Comparison of ENCODE assay signal across 9 cellular contexts in the genomic region with DNA sequence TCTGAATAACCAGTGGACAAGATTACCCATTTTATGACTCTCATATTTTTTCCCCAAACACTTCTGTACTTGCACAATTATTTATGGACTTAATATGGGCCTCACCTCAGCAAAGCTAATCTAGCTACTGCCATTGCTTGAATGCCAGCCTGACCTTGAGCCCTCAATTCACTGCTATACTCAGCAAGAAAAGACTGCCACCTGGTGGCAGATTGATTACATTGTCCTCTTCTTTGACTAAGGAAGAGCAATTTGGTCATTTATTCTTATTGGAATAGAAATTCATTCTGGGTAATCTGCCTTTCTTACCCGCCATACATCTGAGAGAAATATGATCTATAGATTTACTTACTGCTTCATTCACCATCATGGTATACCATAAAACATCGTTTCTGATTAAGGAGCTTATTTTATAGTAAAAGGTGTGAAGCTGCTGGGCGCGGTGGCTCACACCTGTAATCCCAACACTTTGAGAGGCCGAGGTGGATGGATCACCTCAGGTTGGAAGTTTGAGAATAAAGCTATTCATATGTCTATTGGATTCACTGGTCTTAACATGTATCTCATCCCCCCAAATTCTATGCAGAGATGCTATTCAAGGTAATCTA. TPM values are rescaled to one million over a fixed set of nuclear protein-coding genes. Genes with fewer than 3 reads are reported as not detected.
DNase-seq lines count a peak whose midpoint lies in the region; ATAC-seq, FAIRE-seq and TF ChIP-seq lines count a peak whose summit lies in the region.
"Had no signal": no experiment of that assay in that cellular context is flagged by ENCODE, and none has a peak within 500 bp of the region (broad histone marks: within the 10 kb centered on the region; RNA-seq: fewer than 3 reads in every experiment).

No MANE protein-coding gene starts in this region.

- H3K36me3 ChIP-seq in hepatocyte (replicated peaks; ENCODE audit: insufficient read depth, low read depth) = no peaks in the 10 kb centered on the region
- H3K36me3 ChIP-seq in small intestine (ENCODE audit: control insufficient read depth in 2 of 2, insufficient read depth in 2 of 2, low read length in 2 of 2) = no peaks in the 10 kb centered on the region

- H3K36me3 Mint-ChIP-seq in HFFc6 (ENCODE audit: low read depth) = no peaks in the 10 kb centered on the region

- no peaks in the 10 kb centered on the region for H3K4me1 ChIP-seq in hepatocyte (ENCODE audit: insufficient read depth)
- no peaks in the 10 kb centered on the region for H3K4me1 ChIP-seq in small intestine (ENCODE audit: control insufficient read depth in 2 of 2, insufficient read depth in 1 of 2, low read depth in 1 of 2, low read length in 1 of 2)

- no peak overlapping the region for H3K4me3 Mint-ChIP-seq in HFFc6

- H3K4me3 ChIP-seq in hepatocyte (no peak overlapping the region), small intestine (ENCODE audit: low read depth in 1 of 2, low read length in 2 of 2) (no peak overlapping the region)
- H3K4me3 ChIP-seq: skin epidermis had no signal

- 59% methylated on average over 5 of the region's 5 CpGs for WGBS in hepatocyte (ENCODE audit: low lambda C conversion rate, missing lambda C conversion rate)
- WGBS in small intestine, 3 donors = 54 to 61% (median 57%) methylated on average over 5 of the region's 5 CpGs

- no peaks in the 10 kb centered on the region for H3K9me3 Mint-ChIP-seq in HFFc6

- ATAC-seq in HG03095 (IDR thresholded peaks at IDR 0.05; ENCODE audit: unreplicated experiment) = no peak

- TF ChIP-seq CTCF in GM12872 (IDR thresholded peaks at IDR 0.05; ENCODE audit: insufficient read depth, low read depth, low read length) (peak; percentile 62), HFFc6 (IDR thresholded peaks at IDR 0.05) (peak; percentile 96), hepatocyte (IDR thresholded peaks at IDR 0.05; ENCODE audit: poor library complexity) (peak; percentile 88)

- no peaks in the 10 kb centered on the region for H3K9me2 ChIP-seq in hepatocyte (replicated peaks; ENCODE audit: insufficient read depth)

- no peak overlapping the region for H3K27ac Mint-ChIP-seq in HFFc6

- no peaks in the 10 kb centered on the region for H4K20me1 ChIP-seq in hepatocyte (ENCODE audit: insufficient read depth, poor library complexity, severe bottlenecking)

- no peak overlapping the region for H2AFZ ChIP-seq in hepatocyte

- H3K27ac ChIP-seq in hepatocyte (no peak overlapping the region), small intestine (ENCODE audit: low read depth in 1 of 2, low read length in 1 of 2) (no peak overlapping the region)
- H3K27ac ChIP-seq: skin epidermis had no signal

- H3K79me2 ChIP-seq in hepatocyte = no peaks in the 10 kb centered on the region

- DNase-seq in HFFc6 (peak; percentile 72), NCI-H1417 treated with DMSO at 0.1 percent for 48 hours (lab: John Stamatoyannopoulos, UW) (peak; percentile 24), SW480 (ENCODE audit: low spot score) (peak; percentile 72), astrocyte of the hippocampus (ENCODE audit: low read depth, low spot score) (peak; percentile 87), hepatocyte (ENCODE audit: low spot score) (peak; percentile 94), small intestine (peak; percentile 91)

- peak; percentile 15 for FAIRE-seq in small intestine (lab: Jason Lieb, UNC)

- H3K27me3 Mint-ChIP-seq in HFFc6 (ENCODE audit: insufficient read depth) = peaks cover 10% of the 10 kb centered on the region

- H3K27me3 ChIP-seq in hepatocyte (no peaks in the 10 kb centered on the region), small intestine (ENCODE audit: control insufficient read depth in 2 of 2, insufficient read depth in 2 of 2, low read length in 2 of 2) (no peaks in the 10 kb centered on the region)

- no peak overlapping the region for H3K4me2 ChIP-seq in hepatocyte

- no peaks in the 10 kb centered on the region for H3K9me3 ChIP-seq in hepatocyte (ENCODE audit: low read depth)
- H3K9me3 ChIP-seq in small intestine (ENCODE audit: control insufficient read depth, low read depth) = no peaks in the 10 kb centered on the region

- peaks cover 17% of the 10 kb centered on the region for H3K4me1 Mint-ChIP-seq in HFFc6 (ENCODE audit: low read depth)

RNA-seq across cellular contexts. Expression of a gene that starts 32.9 kb away (rescaled TPM):
- total RNA-seq in HFFc6 (2021; fragmentation: NEBNext Ultra II Directional; extraction: Animal tissue kit (Norgen Biotek cat#: 25700)) = 10 to 100 TPM; 18.9 to 24.5 (median 21.9) TPM
- total RNA-seq in hepatocyte = 19.7 and 21.2 TPM in 2 replicates
- polyA plus RNA-seq in hepatocyte (16.1 and 18.0 TPM in 2 replicates), small intestine (1 to 10 TPM; 2.0 to 4.6 (median 3.0) TPM)

Comparison
In these comparisons a context has a peak if more than half of its experiments do, and no peak if none do; other contexts are left out.
1. DNase-seq: peak in every context shown above with its lines; median percentile 94 in hepatocyte; 91 in small intestine; 87 in astrocyte of the hippocampus; 72 in HFFc6; 72 in SW480; 24 in NCI-H1417 treated with DMSO at 0.1 percent for 48 hours.